Comparison of ENCODE assay signal across 8 cellular contexts in genomic region chr1:2586154-2587070, GRCh38. TPM values are rescaled to one million over a fixed set of nuclear protein-coding genes. Genes with fewer than 3 reads are reported as not detected.
DNase-seq lines count a peak whose midpoint lies in the region; ATAC-seq and TF ChIP-seq lines count a peak whose summit lies in the region.

Gene PRXL2B (plus strand): TSS chr1:2586777. CDS start chr1:2586886, 109 bp downstream.

- H3K4me1 ChIP-seq in breast epithelium (peaks cover 0 to 22% of the 10 kb centered on the region in 2 donors), iPS-18a (ENCODE audit: control insufficient read depth, low read depth, low read length) (peaks cover 3% of the 10 kb centered on the region), skeletal muscle satellite cell (ENCODE audit: control insufficient read depth, insufficient read depth, low read length) (peaks cover 16% of the 10 kb centered on the region)

- H3K9me3 ChIP-seq in WERI-Rb-1 (ENCODE audit: severe bottlenecking) = no peaks in the 10 kb centered on the region
- H3K9me3 ChIP-seq in breast epithelium = no peaks in the 10 kb centered on the region
- no peaks in the 10 kb centered on the region for H3K9me3 ChIP-seq in iPS-18a (ENCODE audit: control insufficient read depth, low read depth, low read length)
- no peaks in the 10 kb centered on the region for H3K9me3 ChIP-seq in skeletal muscle satellite cell (replicated peaks; ENCODE audit: low read length)

- intact Hi-C loops in breast epithelium (cut with DNase I; ENCODE audit: low total_unique reads) = no loop called here

- TF ChIP-seq CTCF in AG04449 (IDR thresholded peaks at IDR 0.05; ENCODE audit: insufficient read depth, low read length, missing control alignments) (no peak), WERI-Rb-1 (IDR thresholded peaks at IDR 0.05; ENCODE audit: low read depth, low read length) (no peak), breast epithelium (IDR thresholded peaks at IDR 0.05) (no peak)

- DNase-seq in AG04449 (ENCODE audit: low read depth, low spot score) (peak; percentile 92), NCI-H2227 treated with DMSO at 0.1 percent for 48 hours (lab: John Stamatoyannopoulos, UW) (peak; percentile 99), WERI-Rb-1 (peak; percentile 99), breast epithelium (ENCODE audit: low spot score in 2 of 2) (peak; percentile 99)

- peak within 1 kb of the TSS; percentile 88 for H3K27ac ChIP-seq in WERI-Rb-1
- peak within 1 kb of the TSS; percentile 98 for H3K27ac ChIP-seq in breast epithelium
- H3K27ac ChIP-seq in iPS-18a (ENCODE audit: low read length) = peak within 1 kb of the TSS; percentile 66

- peak within 1 kb of the TSS; percentile 100 for H3K4me2 ChIP-seq in skeletal muscle satellite cell (ENCODE audit: low read length)

- H3K36me3 ChIP-seq in WERI-Rb-1 = no peaks in the 10 kb centered on the region
- H3K36me3 ChIP-seq in breast epithelium = no peaks in the 10 kb centered on the region
- H3K36me3 ChIP-seq in iPS-18a (ENCODE audit: control insufficient read depth, low read depth, low read length) = no peaks in the 10 kb centered on the region
- H3K36me3 ChIP-seq in skeletal muscle satellite cell (ENCODE audit: insufficient read depth, low read length) = peaks cover 12% of the 10 kb centered on the region

- TF ChIP-seq POLR2A in breast epithelium (IDR thresholded peaks at IDR 0.05) = no peak

- H3K4me3 ChIP-seq in AG04449 (ENCODE audit: low read depth, low read length) (peak within 1 kb of the TSS; percentile 86), WERI-Rb-1 (ENCODE audit: low read depth, low read length) (peak within 1 kb of the TSS; percentile 82), breast epithelium (peak within 1 kb of the TSS; percentile 62 to 82 (median 76)), iPS-18a (ENCODE audit: low read length) (peak within 1 kb of the TSS; percentile 86), skeletal muscle satellite cell (ENCODE audit: low read length) (peak within 1 kb of the TSS; percentile 98)

- H3K9ac ChIP-seq in iPS-18a (ENCODE audit: low read length) = peak within 1 kb of the TSS; percentile 81
- peak within 1 kb of the TSS; percentile 93 for H3K9ac ChIP-seq in skeletal muscle satellite cell (ENCODE audit: low read depth, low read length)

- POLR2A ChIA-PET in AG04449 (lab: Yijun Ruan, JAX) = interaction anchor here (0.6 to 1.4 kb wide), 3 partner anchors 23 to 60 kb away, joined by 3 to 5 read pairs (median 4); partner anchors contain the start of gene PANK4

- CTCF ChIA-PET in AG04449 (lab: Yijun Ruan, JAX) = interaction anchor here (1.9 kb wide), 1 partner anchor 39 kb away, joined by 7 read pairs; no protein-coding TSS in a partner anchor

- ATAC-seq in GM18873 (IDR thresholded peaks at IDR 0.05; ENCODE audit: low FRiP score, unreplicated experiment) (peak; percentile 45), HG03135 (IDR thresholded peaks at IDR 0.05; ENCODE audit: unreplicated experiment) (peak; percentile 53)

- no peaks in the 10 kb centered on the region for H3K27me3 ChIP-seq in WERI-Rb-1 (ENCODE audit: insufficient read depth, low read depth, severe bottlenecking)
- no peaks in the 10 kb centered on the region for H3K27me3 ChIP-seq in breast epithelium
- H3K27me3 ChIP-seq in iPS-18a (ENCODE audit: control insufficient read depth, insufficient read depth, low read length) = no peaks in the 10 kb centered on the region
- H3K27me3 ChIP-seq in skeletal muscle satellite cell (ENCODE audit: control insufficient read depth, insufficient read depth, low read length) = peaks cover 6% of the 10 kb centered on the region

RNA-seq across cellular contexts. Expression of gene PRXL2B, which starts in this region (rescaled TPM):
- 10 to 100 TPM in 2 of 3 donors, 1 to 10 TPM in 1; 4.8 to 15.8 (median 14.4) TPM for total RNA-seq in breast epithelium
- total RNA-seq in skeletal muscle satellite cell (2012; rRNA removed) = 13.4 and 15.9 TPM in 2 replicates

Comparison
In these comparisons a context has a peak if more than half of its experiments do, and no peak if none do; other contexts are left out.
1. Peak in every context shown above with its lines: DNase-seq, ATAC-seq, H3K4me3 ChIP-seq and H3K27ac ChIP-seq.